8 cellular contexts compared by ENCODE assay signal in the genomic region with DNA sequence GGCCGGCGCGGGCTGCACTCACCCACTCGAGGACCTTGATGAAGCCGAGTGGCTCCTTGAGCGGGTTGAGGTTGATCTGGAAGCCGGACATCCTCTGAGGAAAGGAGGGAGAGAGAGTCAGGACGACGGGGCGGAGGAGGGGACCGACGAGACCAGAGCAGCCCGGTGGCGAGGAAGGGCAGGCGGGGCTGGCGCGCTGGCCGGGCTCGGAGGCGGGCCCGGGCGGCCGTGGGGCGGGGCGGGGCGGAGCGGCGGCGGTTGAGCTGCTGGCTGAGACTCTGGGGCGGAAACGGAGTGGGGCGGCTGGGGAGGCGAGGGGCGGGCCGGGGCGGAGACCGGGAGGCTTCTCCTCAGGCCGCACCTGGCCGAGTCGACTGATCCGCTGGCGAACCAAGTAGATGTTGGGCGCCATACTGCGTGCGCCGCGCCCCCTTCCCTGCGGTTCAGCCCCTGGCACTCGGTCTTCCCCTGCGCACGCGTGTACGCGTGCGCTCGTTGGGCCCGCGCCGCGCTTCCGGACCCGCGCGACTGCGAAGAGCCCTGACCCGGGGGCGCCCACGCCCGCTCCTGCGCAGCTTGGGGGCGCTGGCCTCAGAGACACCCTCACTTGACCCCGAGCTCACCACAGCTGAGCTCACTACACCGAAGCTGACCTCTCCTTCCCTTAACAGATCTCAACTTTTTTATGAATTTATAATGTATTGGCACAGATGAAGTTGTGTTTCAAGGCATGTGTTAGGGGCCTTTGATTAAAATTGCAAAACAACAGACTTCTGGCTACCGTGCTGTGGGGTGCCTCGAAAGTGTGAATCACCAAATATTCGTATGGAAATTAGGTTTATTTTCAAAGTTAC. TPM values are rescaled to one million over a fixed set of nuclear protein-coding genes. Genes with fewer than 3 reads are reported as not detected.
A peak's percentile ranks its signal among the peaks of the same experiment; 100 is the strongest.
DNase-seq lines count a peak whose midpoint lies in the region; ATAC-seq and TF ChIP-seq lines count a peak whose summit lies in the region.

Gene SYPL1, minus strand, starts transcription at position 195 of the 854 bp plus-strand sequence. Its CDS starts 104 bp downstream, at position 91.

- no peaks in the 10 kb centered on the region for H3K27me3 ChIP-seq in testis

- H3K9me3 ChIP-seq in HEK293 (ENCODE audit: control insufficient read depth, insufficient read depth, low read depth, low read length) = no peaks in the 10 kb centered on the region
- H3K9me3 ChIP-seq in testis = no peaks in the 10 kb centered on the region

- H3K4me3 Mint-ChIP-seq in activated naive CD4-positive, alpha-beta T cell treated with anti-CD3 and anti-CD28 coated beads, Interleukin-2, amount 10 ng/mL, durations not matched to agents 7 days and 5 days = peak within 1 kb of the TSS; percentile 86

- TF ChIP-seq POLR2A in testis (IDR thresholded peaks at IDR 0.05) = no peak

- CTCF ChIA-PET in HEK293 (lab: Yijun Ruan, JAX) = interaction anchor here (0.7 to 3.2 kb wide), 3 partner anchors 41 to 446 kb away, joined by 3 to 11 read pairs (median 4); no protein-coding TSS in a partner anchor
- CTCF ChIA-PET in activated naive CD4-positive, alpha-beta T cell treated with anti-CD3 and anti-CD28 coated beads, Interleukin-2, amount 10 ng/mL, durations not matched to agents 7 days and 5 days (lab: Charles Lee) = interaction anchor here (0.5 to 1.7 kb wide), 5 partner anchors 8 to 56 kb away, joined by 3 to 7 read pairs (median 3); no protein-coding TSS in a partner anchor

- 1 to 4% methylated on average over 12 to 64 of the region's 76 CpGs for WGBS in testis, 2 donors

- POLR2A ChIA-PET in HEK293 (lab: Yijun Ruan, JAX) = interaction anchor here (0.5 to 2.6 kb wide), 13 partner anchors 9 to 1069 kb away, joined by 3 to 17 read pairs (median 4); no protein-coding TSS in a partner anchor

- H3K4me1 ChIP-seq in HEK293 (ENCODE audit: control insufficient read depth, insufficient read depth, low read length) (no peaks in the 10 kb centered on the region), testis (peaks cover 27% of the 10 kb centered on the region)

- H3K27ac Mint-ChIP-seq in activated naive CD4-positive, alpha-beta T cell treated with anti-CD3 and anti-CD28 coated beads, Interleukin-2, amount 10 ng/mL, durations not matched to agents 7 days and 5 days = peak within 1 kb of the TSS; percentile 91

- peaks cover 4% of the 10 kb centered on the region for H3K27me3 Mint-ChIP-seq in activated naive CD4-positive, alpha-beta T cell treated with anti-CD3 and anti-CD28 coated beads, Interleukin-2, amount 10 ng/mL, durations not matched to agents 7 days and 5 days

- H3K4me3 ChIP-seq in HEK293 (ENCODE audit: low read depth, low read length) (peak within 1 kb of the TSS; percentile 89), testis (peak within 1 kb of the TSS; percentile 89 to 91)

- TF ChIP-seq CTCF in HEK293 (tag by site-specific recombination; IDR thresholded peaks at IDR 0.05) (peak; percentile 65; the same call in 1 of the 2 replicates), omental fat pad (IDR thresholded peaks at IDR 0.05) (no peak), testis (IDR thresholded peaks at IDR 0.05) (no peak)

- peak; percentile 96 for ATAC-seq in omental fat pad (ENCODE audit: low FRiP score)

- H3K36me3 ChIP-seq in HEK293 (ENCODE audit: control insufficient read depth in 2 of 2, insufficient read depth in 1 of 2, low read length in 2 of 2) (no peaks in the 10 kb centered on the region; a peak in 1 of 3 replicates), testis (ENCODE audit: low read depth, missing control alignments) (no peaks in the 10 kb centered on the region)

- H3K27ac ChIP-seq in HEK293 (ENCODE audit: extremely low read depth, low read depth, low read length) (peak within 1 kb of the TSS; percentile 91), testis (peak within 1 kb of the TSS; percentile 85 to 100)

- peak; percentile 51 for DNase-seq in GM04503 (ENCODE audit: low read depth)
- peak; percentile 92 for DNase-seq in MV-4-11 (lab: John Stamatoyannopoulos, UW)
- DNase-seq in SK-N-DZ (ENCODE audit: low spot score) = peak; percentile 85
- DNase-seq in activated naive CD4-positive, alpha-beta T cell treated with anti-CD3 and anti-CD28 coated beads, Interleukin-2, amount 10 ng/mL, durations not matched to agents 7 days and 5 days = peak; percentile 95
- peak; percentile 89 for DNase-seq in globus pallidus (ENCODE audit: low spot score)
- peak; percentile 67 for DNase-seq in omental fat pad (ENCODE audit: low spot score)
- DNase-seq in testis = peak; percentile 93

- H3K36me3 Mint-ChIP-seq in activated naive CD4-positive, alpha-beta T cell treated with anti-CD3 and anti-CD28 coated beads, Interleukin-2, amount 10 ng/mL, durations not matched to agents 7 days and 5 days = peaks cover 14% of the 10 kb centered on the region

- H3K9me3 Mint-ChIP-seq in activated naive CD4-positive, alpha-beta T cell treated with anti-CD3 and anti-CD28 coated beads, Interleukin-2, amount 10 ng/mL, durations not matched to agents 7 days and 5 days = no peaks in the 10 kb centered on the region

- intact Hi-C loops in testis (cut with DNase I; ENCODE audit: low total_unique reads) = no loop called here

- peaks cover 52% of the 10 kb centered on the region for H3K4me1 Mint-ChIP-seq in activated naive CD4-positive, alpha-beta T cell treated with anti-CD3 and anti-CD28 coated beads, Interleukin-2, amount 10 ng/mL, durations not matched to agents 7 days and 5 days

TF ChIP-seq in HEK293, 187 proteins besides CTCF, POLR2A, EP300 and RAD21 (continues in another document):
- TF ChIP-seq ZBTB8A (tag by site-specific recombination; IDR thresholded peaks at IDR 0.05) (peak; percentile 72), ZNF529 (tag by site-specific recombination; IDR thresholded peaks at IDR 0.05; ENCODE audit: insufficient replicate concordance) (no peak), ZNF585B (tag by site-specific recombination; IDR thresholded peaks at IDR 0.05) (no peak), ZNF837 (tag by site-specific recombination; IDR thresholded peaks at IDR 0.05) (no peak), ZNF37A (tag by site-specific recombination; IDR thresholded peaks at IDR 0.05) (no peak), ZBTB49 (tag by site-specific recombination; IDR thresholded peaks at IDR 0.05; ENCODE audit: low read depth) (no peak), ZNF211 (tag by site-specific recombination; IDR thresholded peaks at IDR 0.05; ENCODE audit: low read depth) (no peak)
- TF ChIP-seq, protein P1, sequence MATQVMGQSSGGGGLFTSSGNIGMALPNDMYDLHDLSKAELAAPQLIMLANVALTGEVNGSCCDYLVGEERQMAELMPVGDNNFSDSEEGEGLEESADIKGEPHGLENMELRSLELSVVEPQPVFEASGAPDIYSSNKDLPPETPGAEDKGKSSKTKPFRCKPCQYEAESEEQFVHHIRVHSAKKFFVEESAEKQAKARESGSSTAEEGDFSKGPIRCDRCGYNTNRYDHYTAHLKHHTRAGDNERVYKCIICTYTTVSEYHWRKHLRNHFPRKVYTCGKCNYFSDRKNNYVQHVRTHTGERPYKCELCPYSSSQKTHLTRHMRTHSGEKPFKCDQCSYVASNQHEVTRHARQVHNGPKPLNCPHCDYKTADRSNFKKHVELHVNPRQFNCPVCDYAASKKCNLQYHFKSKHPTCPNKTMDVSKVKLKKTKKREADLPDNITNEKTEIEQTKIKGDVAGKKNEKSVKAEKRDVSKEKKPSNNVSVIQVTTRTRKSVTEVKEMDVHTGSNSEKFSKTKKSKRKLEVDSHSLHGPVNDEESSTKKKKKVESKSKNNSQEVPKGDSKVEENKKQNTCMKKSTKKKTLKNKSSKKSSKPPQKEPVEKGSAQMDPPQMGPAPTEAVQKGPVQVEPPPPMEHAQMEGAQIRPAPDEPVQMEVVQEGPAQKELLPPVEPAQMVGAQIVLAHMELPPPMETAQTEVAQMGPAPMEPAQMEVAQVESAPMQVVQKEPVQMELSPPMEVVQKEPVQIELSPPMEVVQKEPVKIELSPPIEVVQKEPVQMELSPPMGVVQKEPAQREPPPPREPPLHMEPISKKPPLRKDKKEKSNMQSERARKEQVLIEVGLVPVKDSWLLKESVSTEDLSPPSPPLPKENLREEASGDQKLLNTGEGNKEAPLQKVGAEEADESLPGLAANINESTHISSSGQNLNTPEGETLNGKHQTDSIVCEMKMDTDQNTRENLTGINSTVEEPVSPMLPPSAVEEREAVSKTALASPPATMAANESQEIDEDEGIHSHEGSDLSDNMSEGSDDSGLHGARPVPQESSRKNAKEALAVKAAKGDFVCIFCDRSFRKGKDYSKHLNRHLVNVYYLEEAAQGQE (tag by site-specific recombination; IDR thresholded peaks at IDR 0.05) = no peak

RNA-seq across cellular contexts. Expression of gene SYPL1, which starts in this region (rescaled TPM):
- polyA plus RNA-seq in SK-N-DZ (2014; cell fraction: cytosol; rRNA removed) = 14.6 and 15.3 TPM in 2 replicates
- polyA plus RNA-seq in SK-N-DZ (2014; cell fraction: nucleus; rRNA removed) = 11.6 and 12.3 TPM in 2 replicates
- total RNA-seq in omental fat pad (100 to 1,000 TPM in 1 of 4 donors, 10 to 100 TPM in 3; 61.5 to 120 (median 70.6) TPM), testis (100 to 1,000 TPM in 1 of 2 donors, 10 to 100 TPM in 1; 100.0 to 116 TPM)
- polyA plus RNA-seq in testis (ENCODE audit: insufficient read depth, low read depth, low replicate concordance) = 209 TPM

Comparison
In these comparisons a context has a peak if more than half of its experiments do, and no peak if none do; other contexts are left out.
1. Peak in every context shown above with its lines: DNase-seq, ATAC-seq, H3K4me3 ChIP-seq and H3K27ac ChIP-seq.